ENCODE assay signal across 16 cellular contexts in the genomic region with DNA sequence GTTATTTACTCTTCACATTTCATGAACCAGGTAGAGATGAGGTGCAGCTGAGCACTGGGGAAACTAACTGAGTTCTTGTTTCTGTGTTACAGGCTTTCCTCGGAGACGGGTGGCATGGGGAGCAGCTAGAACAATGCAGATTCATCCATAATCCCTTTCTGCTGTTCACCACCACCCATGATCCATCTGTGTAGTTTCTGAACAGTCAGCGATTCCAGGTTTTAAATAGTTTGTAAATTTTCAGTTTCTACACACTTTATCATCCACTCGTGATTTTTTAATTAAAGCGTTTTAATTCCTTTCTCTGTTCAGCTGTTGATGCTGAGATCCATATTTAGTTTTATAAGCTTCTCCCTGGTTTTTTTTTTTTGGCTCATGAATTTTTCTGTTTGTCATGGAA. TPM values are rescaled to one million over a fixed set of nuclear protein-coding genes. Genes with fewer than 3 reads are reported as not detected.
DNase-seq lines count a peak whose midpoint lies in the region; ATAC-seq, FAIRE-seq and TF ChIP-seq lines count a peak whose summit lies in the region.
"Had no signal": no experiment of that assay in that cellular context is flagged by ENCODE, and none has a peak within 500 bp of the region (broad histone marks: within the 10 kb centered on the region; RNA-seq: fewer than 3 reads in every experiment).

No MANE protein-coding gene starts in this region.

- H3K27me3 ChIP-seq in PC-9 (ENCODE audit: insufficient read depth, low read depth) = no peaks in the 10 kb centered on the region
- no peaks in the 10 kb centered on the region for H3K27me3 ChIP-seq in osteoblast (ENCODE audit: insufficient read depth, low read length)
- H3K27me3 ChIP-seq: BLaER1, left lung had no signal

- peak; percentile 6 for TF ChIP-seq POLR2A in GM19099 (IDR thresholded peaks at IDR 0.05; ENCODE audit: extremely low read depth, insufficient read length, low read depth)

- H3K27ac ChIP-seq in PC-9 (peak overlapping the region; percentile 25; the same call in 1 of the 2 replicates), osteoblast (ENCODE audit: low read depth, low read length) (peak overlapping the region; percentile 60)
- H3K27ac ChIP-seq: BLaER1 had no signal

- POLR2A ChIA-PET in PC-9 (lab: Charles Lee; ENCODE audit: unreplicated experiment) = interaction anchor here (0.6 kb wide), 1 partner anchor 21 kb away, joined by 13 read pairs; no protein-coding TSS in a partner anchor

- DNase-seq in PC-9 (no peak), chondrocyte (ENCODE audit: low spot score) (no peak), osteoblast (ENCODE audit: insufficient read length, low spot score, missing footprints) (no peak), NCI-H345 (lab: John Stamatoyannopoulos, UW) (no peak), D721Med (ENCODE audit: insufficient read length, low spot score) (no peak)
- DNase-seq: activated CD4-positive, alpha-beta T cell treated with anti-CD3 and anti-CD28 coated beads, Interleukin-2, amount 10 ng/mL, durations not matched to agents 7 days and 5 days; dermis blood vessel endothelial cell; left lung; NCI-H226; SHP77; substantia nigra; T1000 had no signal

- H3K4me1 ChIP-seq in PC-9 (replicated peaks; ENCODE audit: insufficient read depth) (no peaks in the 10 kb centered on the region), osteoblast (ENCODE audit: insufficient read depth, low read length) (peaks cover 69% of the 10 kb centered on the region)
- H3K4me1 ChIP-seq: BLaER1 had no signal

- H2AFZ ChIP-seq in PC-9 = no peak overlapping the region
- H2AFZ ChIP-seq in osteoblast (ENCODE audit: low read length) = no peak overlapping the region

- H3K79me2 ChIP-seq in PC-9 (ENCODE audit: low read depth) (peaks cover 20% of the 10 kb centered on the region), osteoblast (ENCODE audit: insufficient read depth, low read length) (peaks cover 49% of the 10 kb centered on the region)

- H3K4me3 ChIP-seq in PC-9 = no peak overlapping the region
- H3K4me3 ChIP-seq in osteoblast (ENCODE audit: insufficient read depth, low read length) = no peak overlapping the region
- H3K4me3 ChIP-seq: BLaER1, left lung had no signal

- H3K27ac Mint-ChIP-seq in chondrocyte (ENCODE audit: unreplicated experiment) = peak overlapping the region; percentile 57
- H3K27ac Mint-ChIP-seq: activated CD4-positive, alpha-beta T cell treated with anti-CD3 and anti-CD28 coated beads, Interleukin-2, amount 10 ng/mL, durations not matched to agents 7 days and 5 days had no signal

- no peaks in the 10 kb centered on the region for H3K27me3 Mint-ChIP-seq in chondrocyte (ENCODE audit: low read depth)
- H3K27me3 Mint-ChIP-seq: activated CD4-positive, alpha-beta T cell treated with anti-CD3 and anti-CD28 coated beads, Interleukin-2, amount 10 ng/mL, durations not matched to agents 7 days and 5 days had no signal

- no peak for ATAC-seq in HG03139 (IDR thresholded peaks at IDR 0.05; ENCODE audit: unreplicated experiment)
- ATAC-seq: left lung had no signal

- CTCF ChIA-PET in PC-9 (lab: Charles Lee) = no interaction called here

- peaks cover 42% of the 10 kb centered on the region for H3K36me3 Mint-ChIP-seq in chondrocyte (ENCODE audit: low read depth)

- H3K36me3 ChIP-seq in PC-9 (ENCODE audit: low read depth) (peaks cover 47% of the 10 kb centered on the region), osteoblast (ENCODE audit: insufficient read depth, low read length) (peaks cover 97% of the 10 kb centered on the region)

- peaks cover 86% of the 10 kb centered on the region for H4K20me1 ChIP-seq in PC-9 (ENCODE audit: insufficient read depth)
- peaks cover 78% of the 10 kb centered on the region for H4K20me1 ChIP-seq in osteoblast (ENCODE audit: insufficient read depth, low read length)

- H3K9me3 ChIP-seq in PC-9 (ENCODE audit: insufficient read depth, low read depth) = no peaks in the 10 kb centered on the region
- no peaks in the 10 kb centered on the region for H3K9me3 ChIP-seq in osteoblast (ENCODE audit: low read depth, low read length)
- H3K9me3 ChIP-seq: BLaER1, left lung had no signal

- no TSS peak for BruUV-seq in PC-9 (replicated peaks; lab: Mats Ljungman, UMichigan)

- no peaks in the 10 kb centered on the region for H3K9me3 Mint-ChIP-seq in chondrocyte (ENCODE audit: low read depth)
- H3K9me3 Mint-ChIP-seq: activated CD4-positive, alpha-beta T cell treated with anti-CD3 and anti-CD28 coated beads, Interleukin-2, amount 10 ng/mL, durations not matched to agents 7 days and 5 days had no signal

- TF ChIP-seq CTCF in PC-9 (conservative IDR thresholded peaks at IDR 0.05) (no peak), chondrocyte (IDR thresholded peaks at IDR 0.05) (no peak), osteoblast (IDR thresholded peaks at IDR 0.05; ENCODE audit: extremely low read depth, low read depth, low read length) (no peak), D721Med (IDR thresholded peaks at IDR 0.05; ENCODE audit: insufficient read depth, missing control alignments) (no peak)

- FAIRE-seq in D721Med (lab: Jason Lieb, UNC) = no peak

- H3K9me2 ChIP-seq in PC-9 (ENCODE audit: insufficient read depth) = no peaks in the 10 kb centered on the region

- H3K4me3 Mint-ChIP-seq in chondrocyte (ENCODE audit: unreplicated experiment) = no peak overlapping the region
- H3K4me3 Mint-ChIP-seq: activated CD4-positive, alpha-beta T cell treated with anti-CD3 and anti-CD28 coated beads, Interleukin-2, amount 10 ng/mL, durations not matched to agents 7 days and 5 days had no signal

- H3F3A ChIP-seq in PC-9 (ENCODE audit: insufficient read depth, low read depth) = peaks cover 97% of the 10 kb centered on the region

- H3K4me1 Mint-ChIP-seq in chondrocyte (ENCODE audit: low read depth) = peaks cover 57% of the 10 kb centered on the region

- intact Hi-C loops in PC-9 (cut with micrococcal nuclease; ENCODE audit: unreplicated experiment) = no loop called here

- H3K4me2 ChIP-seq in PC-9 (no peak overlapping the region), osteoblast (ENCODE audit: insufficient read depth, low read length) (no peak overlapping the region)
- H3K4me2 ChIP-seq: BLaER1 had no signal

RNA-seq across cellular contexts. Expression of gene MAP3K12, which starts 19.9 kb away (rescaled TPM):
- total RNA-seq in PC-9 (2021) (14.7 and 18.3 TPM in 2 replicates), chondrocyte (25.5 to 30.6 TPM (median 26.9 TPM) in 3 replicates), osteoblast (49.6 and 51.9 TPM in 2 replicates)

RNA-seq across cellular contexts. Expression of gene TARBP2, which starts 21.8 kb away (rescaled TPM):
- 47.8 and 53.3 TPM in 2 replicates for total RNA-seq in PC-9 (2021)
- total RNA-seq in chondrocyte = 23.5 to 34.0 TPM (median 24.1 TPM) in 3 replicates
- 33.0 and 35.5 TPM in 2 replicates for total RNA-seq in osteoblast

RNA-seq across cellular contexts. Expression of gene PCBP2, which starts 27.4 kb away (rescaled TPM):
- total RNA-seq in PC-9 (2021) (668 and 833 TPM in 2 replicates), chondrocyte (601 to 638 TPM (median 611 TPM) in 3 replicates), osteoblast (247 and 293 TPM in 2 replicates)

RNA-seq across cellular contexts. Expression of gene NPFF, which starts 28.0 kb away (rescaled TPM):
- total RNA-seq in PC-9 (2021) (not detected in 2 replicates), chondrocyte (0.92 TPM in 1 of 3 replicates, not detected in the others), osteoblast (not detected in 2 replicates)
- total RNA-seq: activated CD4-positive, alpha-beta T cell treated with anti-CD3 and anti-CD28 coated beads, Interleukin-2, amount 10 ng/mL, durations not matched to agents 7 days and 5 days; dermis blood vessel endothelial cell; left lung; myocyte had no signal

RNA-seq across cellular contexts. Expression of gene PRR13, which starts 37.8 kb away (rescaled TPM):
- total RNA-seq in PC-9 (2021) (138 and 203 TPM in 2 replicates), chondrocyte (96.2 to 110 TPM (median 102 TPM) in 3 replicates), osteoblast (55.0 and 64.2 TPM in 2 replicates)
